ENCODE assay signal across 12 cellular contexts in the genomic region with DNA sequence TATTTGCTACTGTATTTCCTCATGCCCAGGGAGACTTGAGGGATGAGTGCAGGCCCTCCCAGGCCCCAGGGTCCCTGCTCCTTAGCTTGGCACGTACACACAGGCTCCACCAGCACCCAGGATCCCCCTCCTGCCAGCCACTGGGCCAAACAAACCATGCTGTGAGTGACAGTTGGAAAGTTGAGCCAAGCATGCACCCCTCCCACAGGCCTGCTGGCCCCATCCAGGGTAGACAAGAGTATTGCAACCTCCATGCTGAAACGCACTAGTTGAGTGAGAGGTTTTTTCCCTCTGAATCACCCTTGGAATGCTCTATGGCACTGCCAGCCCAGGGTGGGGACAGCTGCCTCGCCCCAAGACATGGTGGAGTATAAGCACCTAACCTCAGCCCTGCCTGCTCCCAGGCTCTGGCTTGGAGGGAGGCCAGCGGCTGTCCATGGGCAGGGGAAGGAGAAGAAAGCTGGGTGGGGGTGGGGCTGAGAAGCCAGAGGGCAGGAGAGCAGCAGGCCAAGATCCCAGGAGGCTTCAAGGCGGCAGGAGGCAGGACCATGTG. TPM values are rescaled to one million over a fixed set of nuclear protein-coding genes. Genes with fewer than 3 reads are reported as not detected.
DNase-seq lines count a peak whose midpoint lies in the region; ATAC-seq and TF ChIP-seq lines count a peak whose summit lies in the region.
"Had no signal": no experiment of that assay in that cellular context is flagged by ENCODE, and none has a peak within 500 bp of the region (broad histone marks: within the 10 kb centered on the region; RNA-seq: fewer than 3 reads in every experiment).

No MANE protein-coding gene starts in this region.

- H3K36me3 ChIP-seq in heart right ventricle = no peaks in the 10 kb centered on the region
- H3K36me3 ChIP-seq in mesenchymal stem cell (ENCODE audit: control insufficient read depth in 1 of 2, insufficient read depth in 2 of 2, low read depth in 1 of 2, low read length in 2 of 2) = no peaks in the 10 kb centered on the region
- no peaks in the 10 kb centered on the region for H3K36me3 ChIP-seq in Karpas-422 (ENCODE audit: insufficient read depth, low read length)

- H3K4ac ChIP-seq in mesenchymal stem cell (ENCODE audit: low read depth in 1 of 2, low read length in 2 of 2) = peak overlapping the region in 1 of 2 experiments; percentile 42

- H3K9ac ChIP-seq in mesenchymal stem cell (ENCODE audit: low read length) (no peak overlapping the region), Karpas-422 (ENCODE audit: low read length) (no peak overlapping the region)

- no peaks in the 10 kb centered on the region for H3K27me3 Mint-ChIP-seq in activated T-helper 1 cell treated with anti-CD3 and anti-CD28 coated beads, Interleukin-12 subunit alpha, Interleukin-12 subunit beta, Interleukin-2, Interleukin-4 antibody, amounts not matched to agents 30 ng/mL and 10 ng/mL and 1 ng/mL, durations not matched to agents 14 hours and 24 hours and 36 hours (ENCODE audit: insufficient read depth)
- H3K27me3 Mint-ChIP-seq in activated naive CD8-positive, alpha-beta T cell treated with anti-CD3 and anti-CD28 coated beads for 36 hours = no peaks in the 10 kb centered on the region
- H3K27me3 Mint-ChIP-seq: central memory CD8-positive, alpha-beta T cell had no signal

- H3K9me2 ChIP-seq in Karpas-422 (replicated peaks; ENCODE audit: insufficient read depth, low read length) = no peaks in the 10 kb centered on the region

- H2AFZ ChIP-seq in mesenchymal stem cell (ENCODE audit: low read depth, low read length) (no peak overlapping the region), Karpas-422 (ENCODE audit: low read length) (no peak overlapping the region)

- H3K27me3 ChIP-seq in heart right ventricle (peaks cover 0 to 28% (median 16%) of the 10 kb centered on the region in 7 donors), mesenchymal stem cell (ENCODE audit: control insufficient read depth in 1 of 2, insufficient read depth in 1 of 2, low read length in 2 of 2) (peaks cover 4 to 21% of the 10 kb centered on the region in 2 experiments), Karpas-422 (ENCODE audit: low read length) (no peaks in the 10 kb centered on the region)

- no peak overlapping the region for H3K14ac ChIP-seq in mesenchymal stem cell (ENCODE audit: low read length in 2 of 2)

- no peaks in the 10 kb centered on the region for H3K79me1 ChIP-seq in mesenchymal stem cell (replicated peaks; ENCODE audit: low read length, poor library complexity, severe bottlenecking)

- no peak overlapping the region for H2BK12ac ChIP-seq in mesenchymal stem cell (ENCODE audit: low read length in 2 of 2)

- H2AK5ac ChIP-seq in mesenchymal stem cell (ENCODE audit: low read length, severe bottlenecking) = no peak overlapping the region

- no peaks in the 10 kb centered on the region for H3K4me1 Mint-ChIP-seq in activated T-helper 1 cell treated with anti-CD3 and anti-CD28 coated beads, Interleukin-12 subunit alpha, Interleukin-12 subunit beta, Interleukin-2, Interleukin-4 antibody, amounts not matched to agents 30 ng/mL and 10 ng/mL and 1 ng/mL, durations not matched to agents 14 hours and 24 hours and 36 hours (ENCODE audit: low read depth)
- no peaks in the 10 kb centered on the region for H3K4me1 Mint-ChIP-seq in activated naive CD8-positive, alpha-beta T cell treated with anti-CD3 and anti-CD28 coated beads for 36 hours
- H3K4me1 Mint-ChIP-seq: central memory CD8-positive, alpha-beta T cell; naive thymus-derived CD8-positive, alpha-beta T cell had no signal

- no peak overlapping the region for H3K4me3 ChIP-seq in heart right ventricle
- H3K4me3 ChIP-seq in mesenchymal stem cell (ENCODE audit: insufficient read depth in 1 of 2, low read depth in 1 of 2, low read length in 2 of 2) = no peak overlapping the region
- H3K4me3 ChIP-seq in Karpas-422 (ENCODE audit: low read length) = no peak overlapping the region

- no peak overlapping the region for H3K18ac ChIP-seq in mesenchymal stem cell (ENCODE audit: low read depth in 1 of 2, low read length in 2 of 2)

- H3K23ac ChIP-seq in mesenchymal stem cell (ENCODE audit: low read length in 2 of 2) = no peak overlapping the region

- ATAC-seq in left cardiac atrium (peak in 1 of 2 donors; percentile 89), heart right ventricle (no peak)
- ATAC-seq: naive thymus-derived CD8-positive, alpha-beta T cell had no signal

- no peak overlapping the region for H2BK5ac ChIP-seq in mesenchymal stem cell (ENCODE audit: low read depth, low read length, poor library complexity, severe bottlenecking)

- H4K20me1 ChIP-seq in Karpas-422 (ENCODE audit: insufficient read depth, low read depth, low read length) = no peaks in the 10 kb centered on the region

- H3K4me1 ChIP-seq in heart right ventricle (no peaks in the 10 kb centered on the region), mesenchymal stem cell (ENCODE audit: control insufficient read depth, insufficient read depth, low read depth, low read length) (peaks cover 31% of the 10 kb centered on the region), Karpas-422 (ENCODE audit: low read length) (no peaks in the 10 kb centered on the region)

- no peak overlapping the region for H3K4me3 Mint-ChIP-seq in activated T-helper 1 cell treated with anti-CD3 and anti-CD28 coated beads, Interleukin-12 subunit alpha, Interleukin-12 subunit beta, Interleukin-2, Interleukin-4 antibody, amounts not matched to agents 30 ng/mL and 10 ng/mL and 1 ng/mL, durations not matched to agents 14 hours and 24 hours and 36 hours
- no peak overlapping the region for H3K4me3 Mint-ChIP-seq in activated naive CD8-positive, alpha-beta T cell treated with anti-CD3 and anti-CD28 coated beads for 36 hours
- H3K4me3 Mint-ChIP-seq: central memory CD8-positive, alpha-beta T cell; naive thymus-derived CD8-positive, alpha-beta T cell had no signal

- 70 to 71% methylated on average over 5 of the region's 5 CpGs for WGBS in heart right ventricle, 2 donors
- WGBS in mesenchymal stem cell = 39% methylated on average over 3 of the region's 5 CpGs

- H3K27ac ChIP-seq in heart right ventricle = no peak overlapping the region
- H3K27ac ChIP-seq in mesenchymal stem cell (ENCODE audit: low read length, poor library complexity, severe bottlenecking) = no peak overlapping the region
- no peak overlapping the region for H3K27ac ChIP-seq in Karpas-422 (ENCODE audit: low read length)

- H4K8ac ChIP-seq in mesenchymal stem cell (ENCODE audit: low read length) = no peak overlapping the region

- H3K79me2 ChIP-seq in Karpas-422 (ENCODE audit: low read length) = no peaks in the 10 kb centered on the region

- no peak overlapping the region for H2BK15ac ChIP-seq in mesenchymal stem cell (ENCODE audit: low read depth, poor library complexity, severe bottlenecking)

- no peaks in the 10 kb centered on the region for H3K36me3 Mint-ChIP-seq in activated T-helper 1 cell treated with anti-CD3 and anti-CD28 coated beads, Interleukin-12 subunit alpha, Interleukin-12 subunit beta, Interleukin-2, Interleukin-4 antibody, amounts not matched to agents 30 ng/mL and 10 ng/mL and 1 ng/mL, durations not matched to agents 14 hours and 24 hours and 36 hours (ENCODE audit: low read depth)
- H3K36me3 Mint-ChIP-seq in activated naive CD8-positive, alpha-beta T cell treated with anti-CD3 and anti-CD28 coated beads for 36 hours = peaks cover 3% of the 10 kb centered on the region
- H3K36me3 Mint-ChIP-seq: naive thymus-derived CD8-positive, alpha-beta T cell had no signal

- intact Hi-C loops in left cardiac atrium (cut with DNase I) (no loop called here), heart right ventricle (cut with DNase I) (no loop called here)
- intact Hi-C loops in activated T-helper 1 cell treated with anti-CD3 and anti-CD28 coated beads, Interleukin-12 subunit alpha, Interleukin-12 subunit beta, Interleukin-2, Interleukin-4 antibody, amounts not matched to agents 30 ng/mL and 10 ng/mL and 1 ng/mL, durations not matched to agents 14 hours and 24 hours and 36 hours (cut with micrococcal nuclease) = no loop called here

- no peak for TF ChIP-seq CTCF in heart right ventricle (IDR thresholded peaks at IDR 0.05)

- H2BK120ac ChIP-seq in mesenchymal stem cell (ENCODE audit: low read depth, low read length) = no peak overlapping the region

- H4K91ac ChIP-seq in mesenchymal stem cell (ENCODE audit: low read length) = peak overlapping the region; percentile 55

- no peaks in the 10 kb centered on the region for H3K9me3 Mint-ChIP-seq in activated T-helper 1 cell treated with anti-CD3 and anti-CD28 coated beads, Interleukin-12 subunit alpha, Interleukin-12 subunit beta, Interleukin-2, Interleukin-4 antibody, amounts not matched to agents 30 ng/mL and 10 ng/mL and 1 ng/mL, durations not matched to agents 14 hours and 24 hours and 36 hours
- no peaks in the 10 kb centered on the region for H3K9me3 Mint-ChIP-seq in activated naive CD8-positive, alpha-beta T cell treated with anti-CD3 and anti-CD28 coated beads for 36 hours
- H3K9me3 Mint-ChIP-seq: central memory CD8-positive, alpha-beta T cell; naive thymus-derived CD8-positive, alpha-beta T cell had no signal

- peak; percentile 32 for DNase-seq in left cardiac atrium
- DNase-seq in heart right ventricle = no peak
- DNase-seq in dermis blood vessel endothelial cell = peak; percentile 26
- no peak for DNase-seq in mesenchymal stem cell
- no peak for DNase-seq in Karpas-422
- DNase-seq in activated T-helper 1 cell treated with anti-CD3 and anti-CD28 coated beads, Interleukin-12 subunit alpha, Interleukin-12 subunit beta, Interleukin-2, Interleukin-4 antibody, amounts not matched to agents 30 ng/mL and 10 ng/mL and 1 ng/mL, durations not matched to agents 14 hours and 24 hours and 36 hours (ENCODE audit: low spot score) = no peak
- DNase-seq in NCI-H187 (lab: John Stamatoyannopoulos, UW) = no peak
- no peak for DNase-seq in activated naive CD8-positive, alpha-beta T cell treated with anti-CD3 and anti-CD28 coated beads for 36 hours
- DNase-seq: activated T-cell treated with anti-CD3 and anti-CD28 coated beads, Interleukin-2, amount 50 U/mL, for 48 hours; naive thymus-derived CD8-positive, alpha-beta T cell; stimulated activated CD4-positive, alpha-beta T cell treated with anti-CD3 and anti-CD28 coated beads, Interleukin-1b, Interleukin-23, amount 100 ng/mL, for 48 hours had no signal

- no peak overlapping the region for H3K27ac Mint-ChIP-seq in activated T-helper 1 cell treated with anti-CD3 and anti-CD28 coated beads, Interleukin-12 subunit alpha, Interleukin-12 subunit beta, Interleukin-2, Interleukin-4 antibody, amounts not matched to agents 30 ng/mL and 10 ng/mL and 1 ng/mL, durations not matched to agents 14 hours and 24 hours and 36 hours
- H3K27ac Mint-ChIP-seq in activated naive CD8-positive, alpha-beta T cell treated with anti-CD3 and anti-CD28 coated beads for 36 hours = no peak overlapping the region

- H3K9me3 ChIP-seq in heart right ventricle = no peaks in the 10 kb centered on the region
- H3K9me3 ChIP-seq in mesenchymal stem cell (ENCODE audit: control insufficient read depth, low read length) = no peaks in the 10 kb centered on the region
- no peaks in the 10 kb centered on the region for H3K9me3 ChIP-seq in Karpas-422 (ENCODE audit: low read length)

- no peak overlapping the region for H3K4me2 ChIP-seq in mesenchymal stem cell (ENCODE audit: low read length, poor library complexity, severe bottlenecking)
- no peak overlapping the region for H3K4me2 ChIP-seq in Karpas-422 (ENCODE audit: low read depth, low read length, poor library complexity, severe bottlenecking)

RNA-seq across cellular contexts. Expression of a gene that starts 49.6 kb away (rescaled TPM):
- total RNA-seq in left cardiac atrium (1 to 10 TPM; 3.1 to 3.4 TPM), heart right ventricle (under 1 TPM; 0.12 to 0.70 (median 0.35) TPM), dermis blood vessel endothelial cell (0.23 and 0.34 TPM in 2 replicates)
- polyA plus RNA-seq in heart right ventricle = under 1 TPM; 0.17 to 0.37 TPM
- polyA plus RNA-seq in mesenchymal stem cell (2013, experiment 1 of 2) = 0.26 TPM
- 0.25 TPM for polyA plus RNA-seq in mesenchymal stem cell (2013, experiment 2 of 2)
- 0.04 and 0.43 TPM in 2 replicates for total RNA-seq in Karpas-422 (2014; rRNA removed; shearing (Covaris generic); ENCODE audit: low replicate concordance)
- 0.65 and 0.81 TPM in 2 replicates for total RNA-seq in activated T-helper 1 cell treated with anti-CD3 and anti-CD28 coated beads, Interleukin-12 subunit alpha, Interleukin-12 subunit beta, Interleukin-2, Interleukin-4 antibody, amounts not matched to agents 30 ng/mL and 10 ng/mL and 1 ng/mL, durations not matched to agents 14 hours and 24 hours and 36 hours
- under 1 TPM; 0.49 to 0.72 TPM for total RNA-seq in activated naive CD8-positive, alpha-beta T cell treated with anti-CD3 and anti-CD28 coated beads for 36 hours
- polyA plus RNA-seq: naive thymus-derived CD8-positive, alpha-beta T cell had no signal

Comparison
In these comparisons a context has a peak if more than half of its experiments do, and no peak if none do; other contexts are left out.
1. DNase-seq: peak in left cardiac atrium (single experiment) and dermis blood vessel endothelial cell (single experiment); none in heart right ventricle (0 of 2), mesenchymal stem cell (single experiment), Karpas-422 (single experiment), activated T-helper 1 cell treated with anti-CD3 and anti-CD28 coated beads, Interleukin-12 subunit alpha, Interleukin-12 subunit beta, Interleukin-2, Interleukin-4 antibody, amounts not matched to agents 30 ng/mL and 10 ng/mL and 1 ng/mL, durations not matched to agents 14 hours and 24 hours and 36 hours (single experiment), NCI-H187 (0 of 2) and activated naive CD8-positive, alpha-beta T cell treated with anti-CD3 and anti-CD28 coated beads for 36 hours (single experiment).